8 cellular contexts compared by ENCODE assay signal in the genomic region with DNA sequence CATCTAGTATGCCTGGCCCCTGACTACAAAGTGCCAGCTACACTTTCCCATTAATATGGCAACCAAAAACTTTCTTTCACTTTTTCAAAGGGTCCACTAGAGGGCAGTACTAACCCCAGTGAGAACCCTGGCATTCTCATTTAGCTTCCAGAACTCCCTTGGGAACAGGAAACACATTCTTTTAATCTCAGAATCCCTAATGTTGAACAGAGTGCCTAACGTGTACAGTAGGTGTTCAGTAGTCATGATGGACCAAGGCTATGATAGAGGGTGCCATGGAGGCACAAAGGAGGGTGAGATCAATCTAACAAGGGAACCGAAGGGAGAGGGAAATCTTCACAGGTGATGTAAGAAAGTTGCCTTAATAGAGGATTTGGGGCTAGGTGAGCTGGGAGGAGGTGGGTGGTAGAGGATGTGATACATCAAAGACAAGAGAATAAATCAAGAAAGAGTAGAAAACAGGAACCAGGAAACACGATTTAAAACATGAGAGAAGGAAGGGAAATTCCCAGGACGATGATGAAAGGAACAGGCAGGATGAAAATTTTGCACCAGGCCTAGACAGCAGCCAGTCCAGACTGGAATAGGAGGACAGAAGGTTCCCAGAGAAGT. TPM values are rescaled to one million over a fixed set of nuclear protein-coding genes. Genes with fewer than 3 reads are reported as not detected.
A peak's percentile ranks its signal among the peaks of the same experiment; 100 is the strongest.
DNase-seq lines count a peak whose midpoint lies in the region; ATAC-seq, FAIRE-seq and TF ChIP-seq lines count a peak whose summit lies in the region.

No MANE protein-coding gene starts in this region.

- ATAC-seq in activated T-helper 17 cell treated with anti-CD3 and anti-CD28 coated beads, Interleukin-2, amount 50 U/mL, for 72 hours (replicated peaks) = peak; percentile 66
- peak in 5 of 8 donors; percentile 35 to 60 (median 47) for ATAC-seq in heart right ventricle
- no peak for ATAC-seq in HG02678 (IDR thresholded peaks at IDR 0.05; ENCODE audit: unreplicated experiment)

- H3K4me1 ChIP-seq in heart right ventricle (peaks cover 0 to 55% (median 33%) of the 10 kb centered on the region in 9 donors), small intestine (ENCODE audit: control insufficient read depth in 2 of 2, insufficient read depth in 1 of 2, low read depth in 1 of 2, low read length in 1 of 2) (no peaks in the 10 kb centered on the region)

- peak overlapping the region in 3 of 10 donors; percentile 7 to 55 (median 41) for H3K27ac ChIP-seq in heart right ventricle
- H3K27ac ChIP-seq in small intestine (ENCODE audit: low read depth in 1 of 2, low read length in 1 of 2) = peak overlapping the region in 1 of 2 donors; percentile 43

- no peak overlapping the region for H3K4me3 ChIP-seq in heart right ventricle
- H3K4me3 ChIP-seq in small intestine (ENCODE audit: low read depth in 1 of 2, low read length in 2 of 2) = no peak overlapping the region

- no peaks in the 10 kb centered on the region for H3K27me3 Mint-ChIP-seq in activated T-helper 17 cell treated with anti-CD3 and anti-CD28 coated beads, Interleukin-2, amount 50 U/mL, for 72 hours

- FAIRE-seq in GM19239 (lab: Jason Lieb, UNC) = peak; percentile 42
- FAIRE-seq in small intestine (lab: Jason Lieb, UNC) = no peak

- peak; percentile 52 to 80 (median 71) for TF ChIP-seq CTCF in heart right ventricle (IDR thresholded peaks at IDR 0.05)

- WGBS in heart right ventricle, 2 donors = 48 to 55% methylated on average over 4 of the region's 4 CpGs
- WGBS in small intestine, 3 donors = 39 to 44% (median 40%) methylated on average over 4 of the region's 4 CpGs

- peak overlapping the region; percentile 72 for H3K27ac Mint-ChIP-seq in activated T-helper 17 cell treated with anti-CD3 and anti-CD28 coated beads, Interleukin-2, amount 50 U/mL, for 72 hours

- no peaks in the 10 kb centered on the region for H3K27me3 ChIP-seq in heart right ventricle
- H3K27me3 ChIP-seq in small intestine (ENCODE audit: control insufficient read depth in 2 of 2, insufficient read depth in 2 of 2, low read length in 2 of 2) = no peaks in the 10 kb centered on the region

- H3K4me1 Mint-ChIP-seq in activated T-helper 17 cell treated with anti-CD3 and anti-CD28 coated beads, Interleukin-2, amount 50 U/mL, for 72 hours = peaks cover 27% of the 10 kb centered on the region

- peak overlapping the region; percentile 67 for H3K4me3 Mint-ChIP-seq in activated T-helper 17 cell treated with anti-CD3 and anti-CD28 coated beads, Interleukin-2, amount 50 U/mL, for 72 hours

- H3K36me3 ChIP-seq in heart right ventricle (no peaks in the 10 kb centered on the region), small intestine (ENCODE audit: control insufficient read depth in 2 of 2, insufficient read depth in 2 of 2, low read length in 2 of 2) (no peaks in the 10 kb centered on the region)

- H3K9me3 ChIP-seq in heart right ventricle (no peaks in the 10 kb centered on the region), small intestine (ENCODE audit: control insufficient read depth, low read depth) (no peaks in the 10 kb centered on the region)

- intact Hi-C loops in heart right ventricle (cut with DNase I) = loop anchor here in 1 of 10 donors (5.0 kb wide), 1 partner anchor 32 kb away; no protein-coding TSS in a partner anchor

- DNase-seq in CD1c-positive myeloid dendritic cell (ENCODE audit: extremely low spot score) (peak; percentile 61), GM19239 (ENCODE audit: insufficient read length, low spot score) (no peak), NCI-H2171 (lab: John Stamatoyannopoulos, UW) (peak; percentile 53), heart right ventricle (no peak), small intestine (peak; percentile 67), anterior cingulate cortex (lab: John Stamatoyannopoulos, UW) (no peak)

- no peaks in the 10 kb centered on the region for H3K9me3 Mint-ChIP-seq in activated T-helper 17 cell treated with anti-CD3 and anti-CD28 coated beads, Interleukin-2, amount 50 U/mL, for 72 hours

- H3K36me3 Mint-ChIP-seq in activated T-helper 17 cell treated with anti-CD3 and anti-CD28 coated beads, Interleukin-2, amount 50 U/mL, for 72 hours (ENCODE audit: low read depth) = no peaks in the 10 kb centered on the region

RNA-seq across cellular contexts. Expression of gene NSL1, which starts 41.5 kb away (rescaled TPM):
- total RNA-seq in activated T-helper 17 cell treated with anti-CD3 and anti-CD28 coated beads, Interleukin-2, amount 50 U/mL, for 72 hours = 10 to 100 TPM; 26.2 to 40.0 TPM
- 10 to 100 TPM; 19.1 to 30.1 (median 24.3) TPM for total RNA-seq in heart right ventricle
- polyA plus RNA-seq in heart right ventricle (10 to 100 TPM in 1 of 2 donors, 1 to 10 TPM in 1; 9.4 to 21.3 TPM), small intestine (10 to 100 TPM; 20.6 to 24.3 (median 20.8) TPM)

RNA-seq across cellular contexts. Expression of gene TATDN3, which starts 41.7 kb away (rescaled TPM):
- total RNA-seq in activated T-helper 17 cell treated with anti-CD3 and anti-CD28 coated beads, Interleukin-2, amount 50 U/mL, for 72 hours = 10 to 100 TPM in 1 of 2 donors, 1 to 10 TPM in 1; 9.8 to 15.5 TPM
- total RNA-seq in heart right ventricle = 10 to 100 TPM; 20.7 to 38.8 (median 26.5) TPM
- polyA plus RNA-seq in heart right ventricle (10 to 100 TPM; 12.9 to 23.4 TPM), small intestine (1 to 10 TPM; 5.6 to 9.9 (median 8.9) TPM)

RNA-seq across cellular contexts. Expression of gene BATF3, which starts 50.4 kb away (rescaled TPM):
- total RNA-seq in activated T-helper 17 cell treated with anti-CD3 and anti-CD28 coated beads, Interleukin-2, amount 50 U/mL, for 72 hours = 100 to 1,000 TPM in 1 of 2 donors, 10 to 100 TPM in 1; 97.3 to 129 TPM
- total RNA-seq in heart right ventricle = 1 to 10 TPM in 6 of 10 donors, under 1 TPM in 4; 0.28 to 7.0 (median 1.0) TPM
- polyA plus RNA-seq in heart right ventricle (1 to 10 TPM; 1.6 to 2.2 TPM), small intestine (1 to 10 TPM in 2 of 3 donors, not detected in 1; 3.6 to 3.8 TPM)

Comparison
In these comparisons a context has a peak if more than half of its experiments do, and no peak if none do; other contexts are left out.
1. DNase-seq: peak in CD1c-positive myeloid dendritic cell (single experiment), NCI-H2171 (single experiment) and small intestine (single experiment); none in GM19239 (single experiment), heart right ventricle (0 of 2) and anterior cingulate cortex (0 of 58).
2. RNA of gene BATF3, which starts 50.4 kb away (total RNA-seq): 97.3 to 129 TPM in activated T-helper 17 cell treated with anti-CD3 and anti-CD28 coated beads, Interleukin-2, amount 50 U/mL, for 72 hours; 0.28 to 7.0 TPM in heart right ventricle; every median in the first group is over 10 times any median in the second.